In the genomic region with DNA sequence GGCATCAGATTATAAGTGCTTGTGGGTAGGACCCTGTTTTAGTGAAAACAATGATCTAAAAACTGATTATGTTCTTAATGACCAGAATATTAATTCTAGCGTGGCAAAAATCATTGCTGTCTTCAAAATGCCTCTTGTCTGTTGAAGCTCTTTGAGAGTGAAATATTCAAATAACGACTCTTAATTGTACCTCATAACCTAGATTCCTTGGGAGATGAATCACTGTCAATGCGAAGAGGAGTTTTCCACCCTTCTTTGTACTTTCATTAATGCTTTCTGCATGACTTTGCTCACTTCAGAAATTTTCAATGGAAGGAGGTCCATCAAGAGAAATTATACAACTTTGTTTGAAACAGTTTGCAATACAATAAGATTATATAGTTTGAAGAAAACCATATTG, we compare ENCODE assay signal across 22 cellular contexts.
DNase-seq lines count a peak whose midpoint lies in the region; ATAC-seq, FAIRE-seq and TF ChIP-seq lines count a peak whose summit lies in the region.
"Had no signal": no experiment of that assay in that cellular context is flagged by ENCODE, and none has a peak within 500 bp of the region (broad histone marks: within the 10 kb centered on the region; RNA-seq: fewer than 3 reads in every experiment).

No MANE protein-coding gene starts in this region.

- ATAC-seq in HG02571 (IDR thresholded peaks at IDR 0.05; ENCODE audit: unreplicated experiment): no peak

- WGBS in mammary epithelial cell (ENCODE audit: low coverage, missing lambda C conversion rate): 44% methylated on average over 3 of the region's 3 CpGs

- H3K27ac ChIP-seq in mammary epithelial cell (ENCODE audit: insufficient read depth, low read depth, low read length) (no peak overlapping the region), astrocyte (ENCODE audit: low read depth, low read length) (no peak overlapping the region), keratinocyte (ENCODE audit: control insufficient read depth, insufficient read depth, low read length) (no peak overlapping the region), ascending aorta (no peak overlapping the region)
- H3K27ac ChIP-seq: BLaER1 treated with 17β-estradiol and CSF1 and Interleukin-3, amounts not matched to agents 10 nM and 100 nM; GM23248; KMS-11; SK-N-MC had no signal

- POLR2A ChIA-PET in MCF 10A (lab: Yijun Ruan, JAX): interaction anchor here (0.8 kb wide), 1 partner anchor 135 kb away, joined by 3 read pairs; no protein-coding TSS in a partner anchor

- H3K79me2 ChIP-seq in mammary epithelial cell (ENCODE audit: insufficient read depth, low read length): peaks cover 30% of the 10 kb centered on the region
- no peaks in the 10 kb centered on the region for H3K79me2 ChIP-seq in astrocyte (ENCODE audit: insufficient read depth, low read length)
- no peaks in the 10 kb centered on the region for H3K79me2 ChIP-seq in keratinocyte (ENCODE audit: control insufficient read depth, insufficient read depth, low read length)

- H2AFZ ChIP-seq in mammary epithelial cell (ENCODE audit: low read depth, low read length) (no peak overlapping the region), astrocyte (ENCODE audit: low read depth, low read length) (no peak overlapping the region), keratinocyte (ENCODE audit: control insufficient read depth, low read length) (no peak overlapping the region)
- H2AFZ ChIP-seq: GM23248 had no signal

- H3K9me3 Mint-ChIP-seq in MCF 10A (ENCODE audit: unreplicated experiment) (no peaks in the 10 kb centered on the region), astrocyte (ENCODE audit: unreplicated experiment) (no peaks in the 10 kb centered on the region), CD14-positive monocyte (no peaks in the 10 kb centered on the region)
- H3K9me3 Mint-ChIP-seq: H9 had no signal

- no peaks in the 10 kb centered on the region for H3K9me1 ChIP-seq in keratinocyte (ENCODE audit: control insufficient read depth, extremely low read depth, insufficient read depth, low read length)

- H3K4me2 ChIP-seq in mammary epithelial cell (ENCODE audit: insufficient read depth, low read depth, low read length): peak overlapping the region; percentile 15
- peak overlapping the region; percentile 10 for H3K4me2 ChIP-seq in astrocyte (ENCODE audit: low read length)
- no peak overlapping the region for H3K4me2 ChIP-seq in keratinocyte (ENCODE audit: control insufficient read depth, extremely low read depth, insufficient read depth, low read depth, low read length)
- H3K4me2 ChIP-seq: BLaER1 treated with 17β-estradiol and CSF1 and Interleukin-3, amounts not matched to agents 10 nM and 100 nM; KMS-11 had no signal

- FAIRE-seq in astrocyte (lab: Jason Lieb, UNC): no peak
- peak; percentile 75 for FAIRE-seq in keratinocyte (lab: Jason Lieb, UNC)
- FAIRE-seq: D721Med, HTR-8/SVneo had no signal

- H3K4me3 Mint-ChIP-seq in MCF 10A (ENCODE audit: unreplicated experiment) (no peak overlapping the region), astrocyte (ENCODE audit: unreplicated experiment) (no peak overlapping the region), CD14-positive monocyte (no peak overlapping the region)
- H3K4me3 Mint-ChIP-seq: H9 had no signal

- H3K27me3 Mint-ChIP-seq in MCF 10A (ENCODE audit: insufficient read depth, unreplicated experiment): no peaks in the 10 kb centered on the region
- H3K27me3 Mint-ChIP-seq in astrocyte (ENCODE audit: low read depth, unreplicated experiment): no peaks in the 10 kb centered on the region
- H3K27me3 Mint-ChIP-seq in CD14-positive monocyte (ENCODE audit: low read depth in 3 of 3): peaks cover 0 to 3% (median 0%) of the 10 kb centered on the region in 3 donors

- H3K4me1 ChIP-seq in mammary epithelial cell (ENCODE audit: insufficient read depth, low read length) (peaks cover 12% of the 10 kb centered on the region), astrocyte (ENCODE audit: insufficient read depth, low read length) (peaks cover 10% of the 10 kb centered on the region), keratinocyte (ENCODE audit: control insufficient read depth, extremely low read depth, insufficient read depth, low read length) (peaks cover 10% of the 10 kb centered on the region), ascending aorta (no peaks in the 10 kb centered on the region)

- intact Hi-C loops in mammary epithelial cell (cut with micrococcal nuclease): no loop called here
- intact Hi-C loops in MCF 10A (cut with micrococcal nuclease): no loop called here
- intact Hi-C loops in ascending aorta (cut with DNase I): no loop called here
- intact Hi-C loops in CD14-positive monocyte (cut with micrococcal nuclease): no loop called here

- no peak for DNase-seq in mammary epithelial cell
- DNase-seq in MCF 10A (ENCODE audit: unreplicated experiment): no peak
- DNase-seq in astrocyte (ENCODE audit: low read depth): peak; percentile 42
- no peak for DNase-seq in keratinocyte (ENCODE audit: low read depth, low spot score)
- no peak for DNase-seq in ascending aorta (ENCODE audit: low spot score in 2 of 2)
- DNase-seq in NCI-H226: no peak
- DNase-seq in CD14-positive monocyte (ENCODE audit: low spot score): no peak
- DNase-seq: 8988T, DMS53, GM23248, H9, MV-4-11, NCI-H1105 treated with DMSO at 0.1 percent for 48 hours, NCI-H2029 treated with DMSO at 0.1 percent for 48 hours, NCI-H524 treated with DMSO at 0.1 percent for 48 hours, SHP77 had no signal

- TF ChIP-seq CTCF in mammary epithelial cell (conservative IDR thresholded peaks at IDR 0.05 in 1 of 2, IDR thresholded peaks at IDR 0.05 in 1 of 2; ENCODE audit: extremely low read depth in 1 of 2, insufficient read depth in 1 of 2, low read depth in 1 of 2, low read length in 2 of 2) (no peak), MCF 10A (IDR thresholded peaks at IDR 0.05; ENCODE audit: unreplicated experiment) (no peak), astrocyte (IDR thresholded peaks at IDR 0.05; ENCODE audit: insufficient read depth, low read depth, low read length) (no peak), keratinocyte (optimal IDR thresholded peaks at IDR 0.05 in 1 of 3, IDR thresholded peaks at IDR 0.05 in 1 of 3, conservative IDR thresholded peaks at IDR 0.05 in 1 of 3; ENCODE audit: extremely low read depth in 1 of 3, insufficient read depth in 2 of 3, low read length in 3 of 3) (no peak), ascending aorta (IDR thresholded peaks at IDR 0.05) (no peak), CD14-positive monocyte (IDR thresholded peaks at IDR 0.05) (no peak)

- H3K9me3 ChIP-seq in mammary epithelial cell (replicated peaks; ENCODE audit: insufficient read depth, low read length) (no peaks in the 10 kb centered on the region), astrocyte (ENCODE audit: insufficient read depth, low read depth, low read length) (no peaks in the 10 kb centered on the region), keratinocyte (ENCODE audit: control insufficient read depth, low read depth, low read length) (no peaks in the 10 kb centered on the region), ascending aorta (no peaks in the 10 kb centered on the region)
- H3K9me3 ChIP-seq: BLaER1 treated with 17β-estradiol and CSF1 and Interleukin-3, amounts not matched to agents 10 nM and 100 nM had no signal

- H3K36me3 Mint-ChIP-seq in MCF 10A (ENCODE audit: insufficient read depth, unreplicated experiment): no peaks in the 10 kb centered on the region
- no peaks in the 10 kb centered on the region for H3K36me3 Mint-ChIP-seq in astrocyte (ENCODE audit: low read depth, unreplicated experiment)
- no peaks in the 10 kb centered on the region for H3K36me3 Mint-ChIP-seq in CD14-positive monocyte

- H3K4me3 ChIP-seq in mammary epithelial cell (replicated peaks in 1 of 3; ENCODE audit: insufficient read depth in 1 of 3, low read depth in 2 of 3, low read length in 3 of 3) (no peak overlapping the region), astrocyte (ENCODE audit: insufficient read depth, low read depth, low read length) (no peak overlapping the region), keratinocyte (ENCODE audit: control insufficient read depth in 2 of 3, extremely low read depth in 1 of 3, insufficient read depth in 2 of 3, low read depth in 1 of 3, low read length in 3 of 3) (no peak overlapping the region), ascending aorta (no peak overlapping the region)
- H3K4me3 ChIP-seq: BLaER1 treated with 17β-estradiol and CSF1 and Interleukin-3, amounts not matched to agents 10 nM and 100 nM; GM23248; SK-N-MC had no signal

- H3K9ac ChIP-seq in mammary epithelial cell (ENCODE audit: insufficient read depth, low read length) (no peak overlapping the region), astrocyte (ENCODE audit: low read length) (no peak overlapping the region), keratinocyte (ENCODE audit: control insufficient read depth, extremely low read depth, insufficient read depth, low read length) (no peak overlapping the region)
- H3K9ac ChIP-seq: BLaER1 treated with 17β-estradiol and CSF1 and Interleukin-3, amounts not matched to agents 10 nM and 100 nM; GM23248; KMS-11 had no signal

- H3K27ac Mint-ChIP-seq in MCF 10A (ENCODE audit: low read depth, unreplicated experiment) (no peak overlapping the region), astrocyte (ENCODE audit: unreplicated experiment) (peak overlapping the region; percentile 66), CD14-positive monocyte (no peak overlapping the region)
- H3K27ac Mint-ChIP-seq: H9 had no signal

- BruUV-seq in mammary epithelial cell (replicated peaks; lab: Mats Ljungman, UMichigan): no TSS peak
- BruUV-seq in MCF 10A (replicated peaks; lab: Mats Ljungman, UMichigan): no TSS peak

- CTCF ChIA-PET in mammary epithelial cell (lab: Charles Lee; ENCODE audit: low non-redundant PET): interaction anchor here (0.6 kb wide), 2 partner anchors 63 to 699 kb away, joined by 3 to 11 read pairs; no protein-coding TSS in a partner anchor
- CTCF ChIA-PET in MCF 10A (lab: Yijun Ruan, JAX): no interaction called here

- dilution Hi-C loops in mammary epithelial cell (cut with HindIII; ENCODE audit: low sequenced_read_pairs) (no loop called here), keratinocyte (cut with MboI; ENCODE audit: extremely low pct_ligation_motif_present, low sequenced_read_pairs) (no loop called here)

- H3K27me3 ChIP-seq in mammary epithelial cell (ENCODE audit: insufficient read depth, low read length) (no peaks in the 10 kb centered on the region), astrocyte (ENCODE audit: insufficient read depth, low read length) (no peaks in the 10 kb centered on the region), keratinocyte (ENCODE audit: control insufficient read depth, extremely low read depth, insufficient read depth, low read length) (no peaks in the 10 kb centered on the region), ascending aorta (no peaks in the 10 kb centered on the region)
- H3K27me3 ChIP-seq: BLaER1 treated with 17β-estradiol and CSF1 and Interleukin-3, amounts not matched to agents 10 nM and 100 nM had no signal

- H3K4me1 Mint-ChIP-seq in MCF 10A (ENCODE audit: insufficient read depth, unreplicated experiment): peaks cover 5% of the 10 kb centered on the region
- peaks cover 14% of the 10 kb centered on the region for H3K4me1 Mint-ChIP-seq in astrocyte (ENCODE audit: low read depth, unreplicated experiment)
- no peaks in the 10 kb centered on the region for H3K4me1 Mint-ChIP-seq in CD14-positive monocyte

- in situ Hi-C loops in mammary epithelial cell (cut with MboI; ENCODE audit: low sequenced_read_pairs in 2 of 2): loop anchor here in 1 of 2 donors (25.0 kb wide), 1 partner anchor 555 kb away; no protein-coding TSS in a partner anchor

- H3K36me3 ChIP-seq in mammary epithelial cell (ENCODE audit: insufficient read depth, low read length): no peaks in the 10 kb centered on the region
- no peaks in the 10 kb centered on the region for H3K36me3 ChIP-seq in astrocyte (ENCODE audit: insufficient read depth, low read length)
- no peaks in the 10 kb centered on the region for H3K36me3 ChIP-seq in keratinocyte (ENCODE audit: control insufficient read depth in 2 of 2, extremely low read depth in 1 of 2, insufficient read depth in 2 of 2, low read length in 2 of 2)
- no peaks in the 10 kb centered on the region for H3K36me3 ChIP-seq in ascending aorta
- H3K36me3 ChIP-seq: BLaER1 treated with 17β-estradiol and CSF1 and Interleukin-3, amounts not matched to agents 10 nM and 100 nM had no signal

- H4K20me1 ChIP-seq in mammary epithelial cell (ENCODE audit: insufficient read depth, low read length) (no peaks in the 10 kb centered on the region), astrocyte (ENCODE audit: insufficient read depth, low read length) (no peaks in the 10 kb centered on the region), keratinocyte (ENCODE audit: control insufficient read depth, extremely low read depth, insufficient read depth, low read length) (no peaks in the 10 kb centered on the region)
- H4K20me1 ChIP-seq: BLaER1 treated with 17β-estradiol and CSF1 and Interleukin-3, amounts not matched to agents 10 nM and 100 nM had no signal
